In the genomic region with DNA sequence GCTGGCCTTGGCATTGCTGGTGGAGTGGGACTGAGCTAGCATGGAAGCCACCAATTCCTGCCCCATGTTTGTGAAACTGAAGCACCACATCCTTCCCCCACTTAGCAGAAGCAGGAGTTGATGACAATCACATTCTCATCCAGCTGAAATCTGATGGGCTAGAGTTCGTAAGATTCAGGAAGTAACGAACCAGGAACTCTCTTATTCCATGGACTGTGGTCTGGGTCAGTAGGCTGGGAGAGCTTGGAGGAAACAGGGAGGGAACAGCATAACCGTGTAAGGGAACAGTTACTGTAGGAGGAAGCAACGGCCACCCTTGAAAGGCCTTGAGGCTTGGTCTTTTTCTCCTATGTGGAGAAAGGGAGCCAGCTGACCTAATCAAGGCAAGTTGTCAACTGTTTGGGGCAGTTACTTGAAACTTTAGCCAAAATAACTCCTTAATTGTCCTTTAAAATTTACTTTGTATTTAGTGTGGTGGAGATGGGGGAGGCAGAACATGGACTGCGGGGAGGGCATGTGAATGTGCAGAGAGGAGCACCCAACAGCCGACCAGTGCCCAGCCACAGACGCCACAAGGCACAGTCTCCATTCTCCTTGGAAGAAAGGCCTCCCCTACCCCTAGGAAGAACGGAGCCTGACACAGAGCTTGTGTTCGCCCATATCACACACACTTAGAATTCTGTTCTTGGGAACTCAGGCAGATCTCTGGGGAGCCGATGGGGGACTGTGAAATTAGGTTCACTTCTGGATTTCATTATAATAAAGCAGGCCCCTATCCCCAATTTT, we compare ENCODE assay signal across 1 cellular context.
TF ChIP-seq lines count a peak whose summit lies in the region.

No MANE protein-coding gene starts in this region.

TF ChIP-seq in WTC11, 78 proteins besides CTCF, POLR2A, EP300 and RAD21 (continued from another document):
- TF ChIP-seq, protein P1, sequence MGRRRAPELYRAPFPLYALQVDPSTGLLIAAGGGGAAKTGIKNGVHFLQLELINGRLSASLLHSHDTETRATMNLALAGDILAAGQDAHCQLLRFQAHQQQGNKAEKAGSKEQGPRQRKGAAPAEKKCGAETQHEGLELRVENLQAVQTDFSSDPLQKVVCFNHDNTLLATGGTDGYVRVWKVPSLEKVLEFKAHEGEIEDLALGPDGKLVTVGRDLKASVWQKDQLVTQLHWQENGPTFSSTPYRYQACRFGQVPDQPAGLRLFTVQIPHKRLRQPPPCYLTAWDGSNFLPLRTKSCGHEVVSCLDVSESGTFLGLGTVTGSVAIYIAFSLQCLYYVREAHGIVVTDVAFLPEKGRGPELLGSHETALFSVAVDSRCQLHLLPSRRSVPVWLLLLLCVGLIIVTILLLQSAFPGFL (CRISPR knock-in tag; IDR thresholded peaks at IDR 0.05; ENCODE audit: borderline replicate concordance) = no peak
- TF ChIP-seq MLX (CRISPR knock-in tag; IDR thresholded peaks at IDR 0.05) = no peak
- TF ChIP-seq, protein P2, sequence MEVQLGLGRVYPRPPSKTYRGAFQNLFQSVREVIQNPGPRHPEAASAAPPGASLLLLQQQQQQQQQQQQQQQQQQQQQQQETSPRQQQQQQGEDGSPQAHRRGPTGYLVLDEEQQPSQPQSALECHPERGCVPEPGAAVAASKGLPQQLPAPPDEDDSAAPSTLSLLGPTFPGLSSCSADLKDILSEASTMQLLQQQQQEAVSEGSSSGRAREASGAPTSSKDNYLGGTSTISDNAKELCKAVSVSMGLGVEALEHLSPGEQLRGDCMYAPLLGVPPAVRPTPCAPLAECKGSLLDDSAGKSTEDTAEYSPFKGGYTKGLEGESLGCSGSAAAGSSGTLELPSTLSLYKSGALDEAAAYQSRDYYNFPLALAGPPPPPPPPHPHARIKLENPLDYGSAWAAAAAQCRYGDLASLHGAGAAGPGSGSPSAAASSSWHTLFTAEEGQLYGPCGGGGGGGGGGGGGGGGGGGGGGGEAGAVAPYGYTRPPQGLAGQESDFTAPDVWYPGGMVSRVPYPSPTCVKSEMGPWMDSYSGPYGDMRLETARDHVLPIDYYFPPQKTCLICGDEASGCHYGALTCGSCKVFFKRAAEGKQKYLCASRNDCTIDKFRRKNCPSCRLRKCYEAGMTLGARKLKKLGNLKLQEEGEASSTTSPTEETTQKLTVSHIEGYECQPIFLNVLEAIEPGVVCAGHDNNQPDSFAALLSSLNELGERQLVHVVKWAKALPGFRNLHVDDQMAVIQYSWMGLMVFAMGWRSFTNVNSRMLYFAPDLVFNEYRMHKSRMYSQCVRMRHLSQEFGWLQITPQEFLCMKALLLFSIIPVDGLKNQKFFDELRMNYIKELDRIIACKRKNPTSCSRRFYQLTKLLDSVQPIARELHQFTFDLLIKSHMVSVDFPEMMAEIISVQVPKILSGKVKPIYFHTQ (CRISPR knock-in tag; IDR thresholded peaks at IDR 0.05) = no peak
